ENCODE assay signal across 19 cellular contexts in genomic region chr9:105392531-105392930, GRCh38.
"Had no signal": no experiment of that assay in that cellular context is flagged by ENCODE, and none has a peak within 500 bp of the region (broad histone marks: within the 10 kb centered on the region; RNA-seq: fewer than 3 reads in every experiment).

No MANE protein-coding gene starts in this region.

- H3K27me3 Mint-ChIP-seq: stimulated activated memory B cell treated with anti-CD40 and anti-IgM and Interleukin-4, amounts not matched to agents 10 μg/mL and 1 μg/mL and 100 μg/mL, for 72 hours had no signal

- ATAC-seq: activated CD8-positive, alpha-beta T cell treated with anti-CD3 and anti-CD28 coated beads, Interleukin-2, amount 10 ng/mL, durations not matched to agents 7 days and 5 days; activated naive CD4-positive, alpha-beta T cell treated with anti-CD3 and anti-CD28 coated beads, Interleukin-2, amount 50 U/mL, for 72 hours; effector memory CD8-positive, alpha-beta T cell; gastroesophageal sphincter; left ventricle myocardium superior; natural killer cell treated with Interleukin-12 subunit alpha and Interleukin-12 subunit beta and Interleukin-15 and Interleukin-18, amount 100 ng/mL, for 72 hours; stimulated activated memory B cell treated with anti-CD40 and anti-IgM and Interleukin-4, amounts not matched to agents 10 μg/mL and 1 μg/mL and 100 μg/mL, for 72 hours had no signal

- H3K9me3 Mint-ChIP-seq: activated naive CD4-positive, alpha-beta T cell treated with anti-CD3 and anti-CD28 coated beads, Interleukin-2, amount 50 U/mL, for 72 hours; effector memory CD8-positive, alpha-beta T cell; natural killer cell treated with Interleukin-12 subunit alpha and Interleukin-12 subunit beta and Interleukin-15 and Interleukin-18, amount 100 ng/mL, for 72 hours; stimulated activated memory B cell treated with anti-CD40 and anti-IgM and Interleukin-4, amounts not matched to agents 10 μg/mL and 1 μg/mL and 100 μg/mL, for 72 hours had no signal

- H3K4me3 Mint-ChIP-seq: activated CD8-positive, alpha-beta T cell treated with anti-CD3 and anti-CD28 coated beads, Interleukin-2, amount 10 ng/mL, durations not matched to agents 7 days and 5 days; effector memory CD8-positive, alpha-beta T cell; natural killer cell treated with Interleukin-12 subunit alpha and Interleukin-12 subunit beta and Interleukin-15 and Interleukin-18, amount 100 ng/mL, for 72 hours; stimulated activated memory B cell treated with anti-CD40 and anti-IgM and Interleukin-4, amounts not matched to agents 10 μg/mL and 1 μg/mL and 100 μg/mL, for 72 hours had no signal

- H3K4me1 Mint-ChIP-seq: stimulated activated memory B cell treated with anti-CD40 and anti-IgM and Interleukin-4, amounts not matched to agents 10 μg/mL and 1 μg/mL and 100 μg/mL, for 72 hours had no signal

- H3K36me3 Mint-ChIP-seq: activated naive CD4-positive, alpha-beta T cell treated with anti-CD3 and anti-CD28 coated beads, Interleukin-2, amount 50 U/mL, for 72 hours; natural killer cell treated with Interleukin-12 subunit alpha and Interleukin-12 subunit beta and Interleukin-15 and Interleukin-18, amount 100 ng/mL, for 72 hours; stimulated activated memory B cell treated with anti-CD40 and anti-IgM and Interleukin-4, amounts not matched to agents 10 μg/mL and 1 μg/mL and 100 μg/mL, for 72 hours had no signal

- DNase-seq: activated CD4-positive, alpha-beta T cell treated with anti-CD3 and anti-CD28 coated beads, Interleukin-2, amount 50 U/mL, for 1 hour; activated CD4-positive, CD25-positive, alpha-beta regulatory T cell treated with anti-CD3 and anti-CD28 coated beads, Interleukin-2, amount 50 U/mL, for 72 hours; activated CD8-positive, alpha-beta T cell treated with anti-CD3 and anti-CD28 coated beads, Interleukin-2, amount 10 ng/mL, durations not matched to agents 7 days and 5 days; activated gamma-delta T cell treated with Interleukin-2 at 50 U/mL for 16 hours; brain microvascular endothelial cell; central memory CD4-positive, alpha-beta T cell; effector memory CD8-positive, alpha-beta T cell; esophagus squamous epithelium; head of caudate nucleus; left ventricle myocardium superior; mammary epithelial cell; midbrain; sigmoid colon; stimulated activated CD4-positive, alpha-beta T cell treated with anti-CD3 and anti-CD28 coated beads, Interleukin-15, amount 100 ng/mL, for 24 hours; stomach had no signal

- H3K27ac Mint-ChIP-seq: activated CD8-positive, alpha-beta T cell treated with anti-CD3 and anti-CD28 coated beads, Interleukin-2, amount 10 ng/mL, durations not matched to agents 7 days and 5 days; activated naive CD4-positive, alpha-beta T cell treated with anti-CD3 and anti-CD28 coated beads, Interleukin-2, amount 50 U/mL, for 72 hours; effector memory CD8-positive, alpha-beta T cell; natural killer cell treated with Interleukin-12 subunit alpha and Interleukin-12 subunit beta and Interleukin-15 and Interleukin-18, amount 100 ng/mL, for 72 hours; stimulated activated memory B cell treated with anti-CD40 and anti-IgM and Interleukin-4, amounts not matched to agents 10 μg/mL and 1 μg/mL and 100 μg/mL, for 72 hours had no signal
